29 cellular contexts compared by ENCODE assay signal in the genomic region with DNA sequence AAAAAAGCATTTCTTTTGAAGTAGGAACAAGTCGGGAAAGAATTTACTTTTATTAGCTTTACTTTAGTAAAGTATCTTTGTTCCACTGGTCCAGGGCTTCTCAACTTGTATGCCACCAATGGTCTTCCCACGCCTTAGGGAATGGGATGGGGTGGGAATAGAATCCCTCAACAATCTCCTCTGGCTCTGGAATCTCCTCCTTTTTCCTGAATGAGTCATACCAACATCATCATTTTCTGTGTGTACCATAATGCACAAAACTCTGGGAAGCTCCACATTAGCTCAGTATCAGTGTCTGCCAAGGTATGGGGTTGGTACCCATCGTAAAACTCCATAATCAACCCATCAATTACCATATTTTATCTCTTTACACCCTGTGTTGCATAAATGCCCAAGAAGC.
DNase-seq lines count a peak whose midpoint lies in the region; ATAC-seq, FAIRE-seq and TF ChIP-seq lines count a peak whose summit lies in the region.
"Had no signal": no experiment of that assay in that cellular context is flagged by ENCODE, and none has a peak within 500 bp of the region (broad histone marks: within the 10 kb centered on the region; RNA-seq: fewer than 3 reads in every experiment).

No MANE protein-coding gene starts in this region.

- no peak for FAIRE-seq in astrocyte (lab: Jason Lieb, UNC)
- FAIRE-seq: H1, kidney had no signal

- no peak for TF ChIP-seq EP300 in ovary (IDR thresholded peaks at IDR 0.05)

- CTCF ChIA-PET in HEK293 (lab: Yijun Ruan, JAX), result interaction anchor here (0.7 to 1.1 kb wide), 6 partner anchors 13 to 502 kb away, joined by 3 to 5 read pairs (median 3); no protein-coding TSS in a partner anchor

- H3K9me3 Mint-ChIP-seq in astrocyte (ENCODE audit: unreplicated experiment) (peaks cover 2% of the 10 kb centered on the region), CD14-positive monocyte (peaks cover 0 to 6% (median 0%) of the 10 kb centered on the region in 7 donors)

- no peaks in the 10 kb centered on the region for H3K27me3 Mint-ChIP-seq in astrocyte (ENCODE audit: low read depth, unreplicated experiment)
- H3K27me3 Mint-ChIP-seq in CD14-positive monocyte (ENCODE audit: low read depth in 3 of 3), result peaks cover 1 to 7% (median 2%) of the 10 kb centered on the region in 3 donors

- H3K36me3 ChIP-seq in HEK293 (ENCODE audit: control insufficient read depth in 2 of 2, insufficient read depth in 1 of 2, low read length in 2 of 2) (no peaks in the 10 kb centered on the region), astrocyte (ENCODE audit: insufficient read depth, low read length) (no peaks in the 10 kb centered on the region), ovary (no peaks in the 10 kb centered on the region)
- H3K36me3 ChIP-seq: heart left ventricle, right lobe of liver, SJCRH30, tibial artery, WERI-Rb-1 had no signal

- H3K27ac ChIP-seq in HEK293 (ENCODE audit: extremely low read depth, low read depth, low read length) (no peak overlapping the region), astrocyte (ENCODE audit: low read depth, low read length) (no peak overlapping the region), foreskin keratinocyte (no peak overlapping the region), ovary (no peak overlapping the region)
- H3K27ac ChIP-seq: heart left ventricle, PC-9, right lobe of liver, SJCRH30, tibial artery, WERI-Rb-1 had no signal

- intact Hi-C loops in ovary (cut with DNase I) (no loop called here), CD14-positive monocyte (cut with micrococcal nuclease) (no loop called here)

- H3K9me3 ChIP-seq in HEK293 (ENCODE audit: control insufficient read depth, insufficient read depth, low read depth, low read length), result no peaks in the 10 kb centered on the region
- H3K9me3 ChIP-seq in astrocyte (ENCODE audit: insufficient read depth, low read depth, low read length), result peaks cover 4% of the 10 kb centered on the region
- no peaks in the 10 kb centered on the region for H3K9me3 ChIP-seq in ovary
- H3K9me3 ChIP-seq: Caco-2, heart left ventricle, right lobe of liver, tibial artery had no signal

- H4K20me1 ChIP-seq in astrocyte (ENCODE audit: insufficient read depth, low read length), result no peaks in the 10 kb centered on the region

- H2AFZ ChIP-seq in astrocyte (ENCODE audit: low read depth, low read length), result no peak overlapping the region
- H2AFZ ChIP-seq: PC-9 had no signal

- peaks cover 9% of the 10 kb centered on the region for H3K4me1 Mint-ChIP-seq in astrocyte (ENCODE audit: low read depth, unreplicated experiment)
- no peaks in the 10 kb centered on the region for H3K4me1 Mint-ChIP-seq in CD14-positive monocyte
- H3K4me1 Mint-ChIP-seq: naive B cell had no signal

- no peaks in the 10 kb centered on the region for H3K79me2 ChIP-seq in astrocyte (ENCODE audit: insufficient read depth, low read length)

- H3K36me3 Mint-ChIP-seq in astrocyte (ENCODE audit: low read depth, unreplicated experiment) (no peaks in the 10 kb centered on the region), CD14-positive monocyte (no peaks in the 10 kb centered on the region)
- H3K36me3 Mint-ChIP-seq: activated naive CD4-positive, alpha-beta T cell treated with anti-CD3 and anti-CD28 coated beads, Interleukin-2, amount 50 U/mL, for 72 hours had no signal

- peak; percentile 46 for ATAC-seq in foreskin keratinocyte
- no peak for ATAC-seq in GM18498 (IDR thresholded peaks at IDR 0.05; ENCODE audit: unreplicated experiment)
- ATAC-seq: activated naive CD4-positive, alpha-beta T cell treated with anti-CD3 and anti-CD28 coated beads, Interleukin-2, amount 50 U/mL, for 72 hours; heart left ventricle; left ventricle myocardium superior; right lobe of liver had no signal

- TF ChIP-seq POLR2A in ovary (IDR thresholded peaks at IDR 0.05), result no peak

- no peak overlapping the region for H3K27ac Mint-ChIP-seq in astrocyte (ENCODE audit: unreplicated experiment)
- no peak overlapping the region for H3K27ac Mint-ChIP-seq in CD14-positive monocyte
- H3K27ac Mint-ChIP-seq: activated naive CD4-positive, alpha-beta T cell treated with anti-CD3 and anti-CD28 coated beads, Interleukin-2, amount 50 U/mL, for 72 hours; naive B cell; progenitor cell of endocrine pancreas had no signal

- peak; percentile 21 for DNase-seq in AG10803 (ENCODE audit: low read depth)
- peak; percentile 37 for DNase-seq in astrocyte (ENCODE audit: low read depth)
- DNase-seq in foreskin keratinocyte, result peak in 1 of 2 donors; percentile 29
- DNase-seq in ovary, result no peak
- no peak for DNase-seq in SHP77 treated with DMSO at 0.1 percent for 48 hours (lab: John Stamatoyannopoulos, UW)
- DNase-seq in CD14-positive monocyte (ENCODE audit: low spot score), result no peak
- DNase-seq: ACHN; activated CD4-positive, alpha-beta T cell treated with anti-CD3 and anti-CD28 coated beads for 48 hours; Caco-2; foreskin melanocyte; heart left ventricle; KG1; kidney; left ventricle myocardium superior; midbrain; naive B cell; NCI-H2029 treated with DMSO at 0.1 percent for 48 hours; NCI-H526 treated with DMSO at 0.1 percent for 48 hours; NK-92 treated with Interleukin-12 subunit alpha and Interleukin-12 subunit beta, amount 100 ng/mL, for 24 hours; PC-9; right lobe of liver; SJCRH30; tibial artery; WERI-Rb-1 had no signal

- H3K4me3 Mint-ChIP-seq in astrocyte (ENCODE audit: unreplicated experiment), result no peak overlapping the region
- H3K4me3 Mint-ChIP-seq in CD14-positive monocyte, result no peak overlapping the region
- H3K4me3 Mint-ChIP-seq: naive B cell had no signal

- 83 to 91% (median 91%) methylated on average over 3 of the region's 3 CpGs for WGBS in ovary, 3 donors

- H3K4me1 ChIP-seq in HEK293 (ENCODE audit: control insufficient read depth, insufficient read depth, low read length), result peaks cover 2% of the 10 kb centered on the region; the same call in 1 of the 2 replicates
- H3K4me1 ChIP-seq in astrocyte (ENCODE audit: insufficient read depth, low read length), result peaks cover 18% of the 10 kb centered on the region
- peaks cover 3% of the 10 kb centered on the region for H3K4me1 ChIP-seq in foreskin keratinocyte
- H3K4me1 ChIP-seq in ovary (ENCODE audit: insufficient read depth), result no peaks in the 10 kb centered on the region
- H3K4me1 ChIP-seq: Caco-2, right lobe of liver, tibial artery had no signal

- no peak overlapping the region for H3K4me3 ChIP-seq in AG10803 (ENCODE audit: low read length)
- no peak overlapping the region for H3K4me3 ChIP-seq in HEK293 (ENCODE audit: low read depth, low read length)
- no peak overlapping the region for H3K4me3 ChIP-seq in astrocyte (ENCODE audit: insufficient read depth, low read depth, low read length)
- no peak overlapping the region for H3K4me3 ChIP-seq in ovary
- H3K4me3 ChIP-seq: heart left ventricle, PC-9, right lobe of liver, SJCRH30, tibial artery had no signal

- H3K9ac ChIP-seq in astrocyte (ENCODE audit: low read length), result no peak overlapping the region

- no peak for TF ChIP-seq CTCF in AG10803 (conservative IDR thresholded peaks at IDR 0.05; ENCODE audit: low read length)
- no peak for TF ChIP-seq CTCF in HEK293 (tag by site-specific recombination; IDR thresholded peaks at IDR 0.05)
- TF ChIP-seq CTCF in astrocyte (IDR thresholded peaks at IDR 0.05; ENCODE audit: insufficient read depth, low read depth, low read length), result no peak
- no peak for TF ChIP-seq CTCF in foreskin keratinocyte (conservative IDR thresholded peaks at IDR 0.05)
- TF ChIP-seq CTCF in ovary (IDR thresholded peaks at IDR 0.05), result no peak
- TF ChIP-seq CTCF in CD14-positive monocyte (IDR thresholded peaks at IDR 0.05), result no peak

- POLR2A ChIA-PET in HEK293 (lab: Yijun Ruan, JAX), result interaction anchor here (0.6 kb wide), 1 partner anchor 705 kb away, joined by 4 read pairs; no protein-coding TSS in a partner anchor

- H3K4me2 ChIP-seq in astrocyte (ENCODE audit: low read length), result no peak overlapping the region
- H3K4me2 ChIP-seq: PC-9 had no signal

- H3K27me3 ChIP-seq in astrocyte (ENCODE audit: insufficient read depth, low read length) (no peaks in the 10 kb centered on the region), foreskin keratinocyte (no peaks in the 10 kb centered on the region), ovary (no peaks in the 10 kb centered on the region)
- H3K27me3 ChIP-seq: heart left ventricle, right lobe of liver, SJCRH30, tibial artery had no signal

TF ChIP-seq in HEK293, 187 proteins besides CTCF, POLR2A, EP300 and RAD21:
- TF ChIP-seq GLIS1 (tag by site-specific recombination; IDR thresholded peaks at IDR 0.05), result no peak
- TF ChIP-seq, protein P1, sequence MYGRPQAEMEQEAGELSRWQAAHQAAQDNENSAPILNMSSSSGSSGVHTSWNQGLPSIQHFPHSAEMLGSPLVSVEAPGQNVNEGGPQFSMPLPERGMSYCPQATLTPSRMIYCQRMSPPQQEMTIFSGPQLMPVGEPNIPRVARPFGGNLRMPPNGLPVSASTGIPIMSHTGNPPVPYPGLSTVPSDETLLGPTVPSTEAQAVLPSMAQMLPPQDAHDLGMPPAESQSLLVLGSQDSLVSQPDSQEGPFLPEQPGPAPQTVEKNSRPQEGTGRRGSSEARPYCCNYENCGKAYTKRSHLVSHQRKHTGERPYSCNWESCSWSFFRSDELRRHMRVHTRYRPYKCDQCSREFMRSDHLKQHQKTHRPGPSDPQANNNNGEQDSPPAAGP (tag by site-specific recombination; IDR thresholded peaks at IDR 0.05), result 0 out of 2 replicates have a peak, but pooled peaks have one; percentile 44

Comparison
In these comparisons a context has a peak if more than half of its experiments do, and no peak if none do; other contexts are left out.
1. DNase-seq: peak in AG10803 (single experiment) and astrocyte (single experiment); none in ovary (0 of 5), SHP77 treated with DMSO at 0.1 percent for 48 hours (single experiment) and CD14-positive monocyte (single experiment).